ENCODE assay signal across 21 cellular contexts in the genomic region with DNA sequence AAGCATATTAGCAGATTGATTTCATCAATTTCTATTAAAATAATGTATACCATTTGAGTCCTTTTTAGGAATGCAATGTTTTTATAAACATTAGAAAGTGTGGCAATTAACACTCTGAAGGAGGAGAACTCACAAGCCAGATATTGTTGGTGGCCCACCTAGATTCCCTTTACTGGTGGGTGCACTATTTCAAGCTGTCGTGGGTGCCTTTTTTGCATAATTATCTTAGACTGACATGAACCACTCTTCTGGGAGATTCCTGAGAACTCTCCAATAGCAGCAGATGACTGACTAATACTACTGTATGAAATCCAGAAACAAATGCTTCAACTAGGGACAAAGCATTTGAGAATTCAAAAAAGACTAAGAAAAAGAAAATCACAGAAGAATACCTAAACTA.
DNase-seq lines count a peak whose midpoint lies in the region; ATAC-seq, FAIRE-seq and TF ChIP-seq lines count a peak whose summit lies in the region.
"Had no signal": no experiment of that assay in that cellular context is flagged by ENCODE, and none has a peak within 500 bp of the region (broad histone marks: within the 10 kb centered on the region; RNA-seq: fewer than 3 reads in every experiment).

No MANE protein-coding gene starts in this region.

- H3K27ac ChIP-seq in ACC112 (ENCODE audit: low read depth, low read length) (no peak overlapping the region), kidney (ENCODE audit: low read depth in 2 of 2, low read length in 2 of 2) (no peak overlapping the region), gastrocnemius medialis (no peak overlapping the region)
- H3K27ac ChIP-seq: A549 had no signal

- FAIRE-seq in kidney (lab: Jason Lieb, UNC), result no peak
- FAIRE-seq: A549, GM12878, GM19239 had no signal

- ATAC-seq in GM19463 (IDR thresholded peaks at IDR 0.05; ENCODE audit: unreplicated experiment) (no peak), gastrocnemius medialis (no peak)
- ATAC-seq: A549, GM12878, GM23338 had no signal

- H3K4me1 ChIP-seq in ACC112 (ENCODE audit: control insufficient read depth, insufficient read depth, low read length, unreplicated experiment), result peaks cover 10% of the 10 kb centered on the region
- H3K4me1 ChIP-seq in adipocyte (ENCODE audit: control insufficient read depth, insufficient read depth, low read length), result no peaks in the 10 kb centered on the region
- H3K4me1 ChIP-seq in kidney (ENCODE audit: control insufficient read depth in 1 of 2, insufficient read depth in 1 of 2, low read depth in 1 of 2, low read length in 2 of 2), result no peaks in the 10 kb centered on the region
- no peaks in the 10 kb centered on the region for H3K4me1 ChIP-seq in gastrocnemius medialis
- H3K4me1 ChIP-seq: A549, HAP-1 had no signal

- peak; percentile 6 for DNase-seq in ELR (ENCODE audit: low read depth)
- peak; percentile 5 for DNase-seq in M059J (ENCODE audit: low read depth)
- peak; percentile 0 for DNase-seq in adipocyte (ENCODE audit: low read depth)
- DNase-seq in kidney, result no peak
- no peak for DNase-seq in gastrocnemius medialis
- DNase-seq in NCI-H2227 treated with DMSO at 0.1 percent for 48 hours (lab: John Stamatoyannopoulos, UW), result no peak
- DNase-seq: 8988T; C1 segment of cervical spinal cord; Calu3; CD4-positive, alpha-beta memory T cell; COR-L47; DMS53; DMS79 treated with DMSO at 0.1 percent for 48 hours; GDM1 had no signal

- TF ChIP-seq POLR2A in gastrocnemius medialis (IDR thresholded peaks at IDR 0.05), result no peak

- intact Hi-C loops in kidney (cut with DNase I) (no loop called here), gastrocnemius medialis (cut with DNase I; ENCODE audit: low total_unique reads) (no loop called here)

- TF ChIP-seq CTCF in kidney (IDR thresholded peaks at IDR 0.05; ENCODE audit: borderline replicate concordance, extremely low read depth, insufficient read depth) (no peak), gastrocnemius medialis (IDR thresholded peaks at IDR 0.05 in 4 of 5, conservative IDR thresholded peaks at IDR 0.05 in 1 of 5) (no peak)

- in situ Hi-C loops in gastrocnemius medialis (cut with MboI; ENCODE audit: low sequenced_read_pairs in 4 of 4), result no loop called here

- H3K9ac ChIP-seq in adipocyte (ENCODE audit: low read length), result no peak overlapping the region
- H3K9ac ChIP-seq in kidney (ENCODE audit: low read length in 2 of 2), result no peak overlapping the region

- H2AFZ ChIP-seq in ACC112 (ENCODE audit: low read length, unreplicated experiment), result peak overlapping the region; percentile 73
- H2AFZ ChIP-seq: GM23338 had no signal

- no peaks in the 10 kb centered on the region for H3K36me3 ChIP-seq in ACC112 (ENCODE audit: insufficient read depth, low read length)
- no peaks in the 10 kb centered on the region for H3K36me3 ChIP-seq in adipocyte (ENCODE audit: control insufficient read depth, insufficient read depth, low read length, severe bottlenecking)
- no peaks in the 10 kb centered on the region for H3K36me3 ChIP-seq in kidney (ENCODE audit: control insufficient read depth in 1 of 2, insufficient read depth in 2 of 2, low read length in 2 of 2)
- no peaks in the 10 kb centered on the region for H3K36me3 ChIP-seq in gastrocnemius medialis
- H3K36me3 ChIP-seq: HAP-1 had no signal

- no peak overlapping the region for H3K4me3 ChIP-seq in ACC112 (ENCODE audit: low read depth, low read length)
- H3K4me3 ChIP-seq in adipocyte (ENCODE audit: low read length), result no peak overlapping the region
- H3K4me3 ChIP-seq in kidney (ENCODE audit: low read length in 2 of 2), result no peak overlapping the region
- H3K4me3 ChIP-seq in gastrocnemius medialis, result no peak overlapping the region
- H3K4me3 ChIP-seq: A549, GM12878, GM23338, HAP-1 had no signal

- H3K27me3 ChIP-seq in ACC112 (ENCODE audit: insufficient read depth, low read length) (no peaks in the 10 kb centered on the region), adipocyte (replicated peaks; ENCODE audit: control insufficient read depth, insufficient read depth, low read length) (no peaks in the 10 kb centered on the region), gastrocnemius medialis (no peaks in the 10 kb centered on the region)

- H3K9me3 ChIP-seq in adipocyte (ENCODE audit: control insufficient read depth, low read length), result no peaks in the 10 kb centered on the region
- no peaks in the 10 kb centered on the region for H3K9me3 ChIP-seq in kidney (ENCODE audit: control insufficient read depth in 1 of 2, low read length in 2 of 2)
- no peaks in the 10 kb centered on the region for H3K9me3 ChIP-seq in gastrocnemius medialis
- H3K9me3 ChIP-seq: A549 had no signal

- no peaks in the 10 kb centered on the region for H3K79me2 ChIP-seq in ACC112 (ENCODE audit: control insufficient read depth, insufficient read depth, low read length, unreplicated experiment)

Comparison
In these comparisons a context has a peak if more than half of its experiments do, and no peak if none do; other contexts are left out.
1. DNase-seq: peak in ELR (single experiment), M059J (single experiment) and adipocyte (single experiment); none in kidney (single experiment), gastrocnemius medialis (0 of 2) and NCI-H2227 treated with DMSO at 0.1 percent for 48 hours (single experiment).